In genomic region chr2:97997774-97998392, GRCh38 we compare ENCODE assay signal across 16 cellular contexts. TPM values are rescaled to one million over a fixed set of nuclear protein-coding genes. Genes with fewer than 3 reads are reported as not detected.
DNase-seq lines count a peak whose midpoint lies in the region; ATAC-seq, FAIRE-seq and TF ChIP-seq lines count a peak whose summit lies in the region.
"Had no signal": no experiment of that assay in that cellular context is flagged by ENCODE, and none has a peak within 500 bp of the region (broad histone marks: within the 10 kb centered on the region; RNA-seq: fewer than 3 reads in every experiment).

No MANE protein-coding gene starts in this region.

- H3K36me3 ChIP-seq in keratinocyte (ENCODE audit: control insufficient read depth in 2 of 2, extremely low read depth in 1 of 2, insufficient read depth in 2 of 2, low read length in 2 of 2) (no peaks in the 10 kb centered on the region), PC-9 (ENCODE audit: low read depth) (no peaks in the 10 kb centered on the region)

- H3K4me1 ChIP-seq in keratinocyte (ENCODE audit: control insufficient read depth, extremely low read depth, insufficient read depth, low read length) = peaks cover 20% of the 10 kb centered on the region
- peaks cover 22% of the 10 kb centered on the region for H3K4me1 ChIP-seq in PC-9 (replicated peaks; ENCODE audit: insufficient read depth)

- peaks cover 2% of the 10 kb centered on the region for H4K20me1 ChIP-seq in keratinocyte (ENCODE audit: control insufficient read depth, extremely low read depth, insufficient read depth, low read length)
- 0 out of 2 replicates have a peak, but pooled peaks cover 3% of the 10 kb centered on the region for H4K20me1 ChIP-seq in PC-9 (ENCODE audit: insufficient read depth)

- intact Hi-C loops in PC-9 (cut with micrococcal nuclease; ENCODE audit: unreplicated experiment) = loop anchor here (5.0 kb wide), 1 partner anchor 46 kb away; no protein-coding TSS in a partner anchor

- BruUV-seq in PC-9 (replicated peaks; lab: Mats Ljungman, UMichigan) = no TSS peak

- DNase-seq in DMS79 (lab: John Stamatoyannopoulos, UW) = peak; percentile 57
- peak; percentile 98 for DNase-seq in NCI-H146 treated with DMSO at 0.1 percent for 48 hours (lab: John Stamatoyannopoulos, UW; ENCODE audit: unreplicated experiment)
- DNase-seq in NCI-H526 treated with DMSO at 0.1 percent for 48 hours (lab: John Stamatoyannopoulos, UW) = peak; percentile 87
- DNase-seq in keratinocyte (ENCODE audit: low read depth, low spot score) = no peak
- no peak for DNase-seq in PC-9
- no peak for DNase-seq in activated CD8-positive, alpha-beta memory T cell treated with anti-CD3 and anti-CD28 coated beads, Interleukin-2, amount 10 ng/mL, durations not matched to agents 7 days and 5 days
- DNase-seq: activated CD8-positive, alpha-beta T cell treated with anti-CD3 and anti-CD28 coated beads for 36 hours; activated effector memory CD4-positive, alpha-beta T cell treated with anti-CD3 and anti-CD28 coated beads, Interleukin-2, amount 50 U/mL, for 16 hours; GOT3; stimulated activated naive CD4-positive, alpha-beta T cell had no signal

- dilution Hi-C loops in keratinocyte (cut with MboI; ENCODE audit: extremely low pct_ligation_motif_present, low sequenced_read_pairs) = no loop called here

- H3K9me1 ChIP-seq in keratinocyte (ENCODE audit: control insufficient read depth, extremely low read depth, insufficient read depth, low read length) = no peaks in the 10 kb centered on the region

- no peaks in the 10 kb centered on the region for H3K9me2 ChIP-seq in PC-9 (ENCODE audit: insufficient read depth)

- H3K27me3 ChIP-seq in keratinocyte (ENCODE audit: control insufficient read depth, extremely low read depth, insufficient read depth, low read length) = no peaks in the 10 kb centered on the region
- no peaks in the 10 kb centered on the region for H3K27me3 ChIP-seq in PC-9 (ENCODE audit: insufficient read depth, low read depth)

- H2AFZ ChIP-seq in keratinocyte (ENCODE audit: control insufficient read depth, low read length) = no peak overlapping the region
- no peak overlapping the region for H2AFZ ChIP-seq in PC-9

- H3K9me3 ChIP-seq in keratinocyte (ENCODE audit: control insufficient read depth, low read depth, low read length) (no peaks in the 10 kb centered on the region), PC-9 (ENCODE audit: insufficient read depth, low read depth) (no peaks in the 10 kb centered on the region)

- H3K27ac ChIP-seq in keratinocyte (ENCODE audit: control insufficient read depth, insufficient read depth, low read length) (no peak overlapping the region), PC-9 (no peak overlapping the region)

- no peak overlapping the region for H3K4me2 ChIP-seq in keratinocyte (ENCODE audit: control insufficient read depth, extremely low read depth, insufficient read depth, low read depth, low read length)
- H3K4me2 ChIP-seq in PC-9 = no peak overlapping the region

- no peak overlapping the region for H3K27ac Mint-ChIP-seq in activated CD8-positive, alpha-beta memory T cell treated with anti-CD3 and anti-CD28 coated beads, Interleukin-2, amount 10 ng/mL, durations not matched to agents 7 days and 5 days
- H3K27ac Mint-ChIP-seq: activated CD8-positive, alpha-beta T cell treated with anti-CD3 and anti-CD28 coated beads for 36 hours had no signal

- peaks cover 20% of the 10 kb centered on the region for H3K4me1 Mint-ChIP-seq in activated CD8-positive, alpha-beta memory T cell treated with anti-CD3 and anti-CD28 coated beads, Interleukin-2, amount 10 ng/mL, durations not matched to agents 7 days and 5 days

- TF ChIP-seq CTCF in keratinocyte (optimal IDR thresholded peaks at IDR 0.05 in 1 of 3, IDR thresholded peaks at IDR 0.05 in 1 of 3, conservative IDR thresholded peaks at IDR 0.05 in 1 of 3; ENCODE audit: extremely low read depth in 1 of 3, insufficient read depth in 2 of 3, low read length in 3 of 3) (no peak), PC-9 (conservative IDR thresholded peaks at IDR 0.05) (no peak)

- H3K36me3 Mint-ChIP-seq in activated CD8-positive, alpha-beta memory T cell treated with anti-CD3 and anti-CD28 coated beads, Interleukin-2, amount 10 ng/mL, durations not matched to agents 7 days and 5 days = no peaks in the 10 kb centered on the region

- H3K4me3 Mint-ChIP-seq in activated CD8-positive, alpha-beta memory T cell treated with anti-CD3 and anti-CD28 coated beads, Interleukin-2, amount 10 ng/mL, durations not matched to agents 7 days and 5 days = no peak overlapping the region
- H3K4me3 Mint-ChIP-seq: activated CD8-positive, alpha-beta T cell treated with anti-CD3 and anti-CD28 coated beads for 36 hours had no signal

- CTCF ChIA-PET in PC-9 (lab: Charles Lee) = no interaction called here
- CTCF ChIA-PET in activated CD8-positive, alpha-beta memory T cell treated with anti-CD3 and anti-CD28 coated beads, Interleukin-2, amount 10 ng/mL, durations not matched to agents 7 days and 5 days (lab: Charles Lee) = no interaction called here

- FAIRE-seq in keratinocyte (lab: Jason Lieb, UNC) = peak; percentile 79
- FAIRE-seq: HTR-8/SVneo, TTC549, urothelium cell line had no signal

- POLR2A ChIA-PET in PC-9 (lab: Charles Lee; ENCODE audit: unreplicated experiment) = no interaction called here

- no peak for ATAC-seq in SK-N-SH treated with all-trans-retinoic acid at 6 μM for 48 hours
- ATAC-seq in GM21717 (IDR thresholded peaks at IDR 0.05; ENCODE audit: unreplicated experiment) = no peak
- ATAC-seq in activated CD8-positive, alpha-beta memory T cell treated with anti-CD3 and anti-CD28 coated beads, Interleukin-2, amount 10 ng/mL, durations not matched to agents 7 days and 5 days = no peak
- ATAC-seq: activated CD8-positive, alpha-beta T cell treated with anti-CD3 and anti-CD28 coated beads for 36 hours; left lobe of liver had no signal

- no peak overlapping the region for H3K9ac ChIP-seq in keratinocyte (ENCODE audit: control insufficient read depth, extremely low read depth, insufficient read depth, low read length)

- no peak overlapping the region for H3K4me3 ChIP-seq in keratinocyte (ENCODE audit: control insufficient read depth in 2 of 3, extremely low read depth in 1 of 3, insufficient read depth in 2 of 3, low read depth in 1 of 3, low read length in 3 of 3)
- no peak overlapping the region for H3K4me3 ChIP-seq in PC-9

- 0 out of 2 replicates have a peak, but pooled peaks cover 3% of the 10 kb centered on the region for H3F3A ChIP-seq in PC-9 (ENCODE audit: insufficient read depth, low read depth)

- H3K9me3 Mint-ChIP-seq in activated CD8-positive, alpha-beta memory T cell treated with anti-CD3 and anti-CD28 coated beads, Interleukin-2, amount 10 ng/mL, durations not matched to agents 7 days and 5 days (ENCODE audit: low read depth) = no peaks in the 10 kb centered on the region
- H3K9me3 Mint-ChIP-seq: activated CD8-positive, alpha-beta T cell treated with anti-CD3 and anti-CD28 coated beads for 36 hours had no signal

- peaks cover 4% of the 10 kb centered on the region for H3K27me3 Mint-ChIP-seq in activated CD8-positive, alpha-beta memory T cell treated with anti-CD3 and anti-CD28 coated beads, Interleukin-2, amount 10 ng/mL, durations not matched to agents 7 days and 5 days
- H3K27me3 Mint-ChIP-seq: activated CD8-positive, alpha-beta T cell treated with anti-CD3 and anti-CD28 coated beads for 36 hours had no signal

- peaks cover 20% of the 10 kb centered on the region for H3K79me2 ChIP-seq in keratinocyte (ENCODE audit: control insufficient read depth, insufficient read depth, low read length)
- H3K79me2 ChIP-seq in PC-9 (ENCODE audit: low read depth) = peaks cover 23% of the 10 kb centered on the region

TF ChIP-seq in SK-N-SH treated with all-trans-retinoic acid at 6 μM for 48 hours, 23 proteins besides CTCF, POLR2A, EP300 and RAD21 (continues in another document):
- no peak for TF ChIP-seq PATZ1 (CRISPR knock-in tag; IDR thresholded peaks at IDR 0.05; ENCODE audit: borderline replicate concordance)
- TF ChIP-seq ARNTL (CRISPR knock-in tag; IDR thresholded peaks at IDR 0.05; ENCODE audit: borderline replicate concordance, low read depth) = no peak
- TF ChIP-seq ZFP3 (CRISPR knock-in tag; IDR thresholded peaks at IDR 0.05) = no peak
- no peak for TF ChIP-seq CREB5 (CRISPR knock-in tag; IDR thresholded peaks at IDR 0.05; ENCODE audit: low read depth)

RNA-seq across cellular contexts. Expression of gene TMEM131, which starts 2.1 kb away (rescaled TPM):
- polyA plus RNA-seq in keratinocyte = 16.7 to 25.5 TPM (median 23.4 TPM) in 3 replicates
- polyA plus RNA-seq in keratinocyte (2011; ENCODE audit: low read depth) = 12.7 TPM
- polyA plus RNA-seq in keratinocyte (2011; cell fraction: cytosol; rRNA removed) = 8.6 and 13.5 TPM in 2 replicates
- polyA plus RNA-seq in keratinocyte (2011; cell fraction: nucleus; rRNA removed) = 75.9 and 76.7 TPM in 2 replicates
- 14.5 and 27.6 TPM in 2 replicates for polyA plus RNA-seq in keratinocyte (2012; ENCODE audit: low replicate concordance)
- 39.2 to 66.1 TPM (median 53.3 TPM) in 3 replicates for polyA minus RNA-seq in keratinocyte
- 19.2 TPM for polyA minus RNA-seq in keratinocyte (2011; cell fraction: cytosol; rRNA and poly(A)+ RNA removed)
- polyA minus RNA-seq in keratinocyte (2011; cell fraction: nucleus; rRNA and poly(A)+ RNA removed) = 81.8 and 158 TPM in 2 replicates
- total RNA-seq in PC-9 (2021) = 22.8 and 29.6 TPM in 2 replicates
- 10 to 100 TPM; 31.2 to 33.4 TPM for total RNA-seq in activated CD8-positive, alpha-beta memory T cell treated with anti-CD3 and anti-CD28 coated beads, Interleukin-2, amount 10 ng/mL, durations not matched to agents 7 days and 5 days

Comparison
In these comparisons a context has a peak if more than half of its experiments do, and no peak if none do; other contexts are left out.
1. DNase-seq: peak in DMS79 (single experiment), NCI-H146 treated with DMSO at 0.1 percent for 48 hours (single experiment) and NCI-H526 treated with DMSO at 0.1 percent for 48 hours (single experiment); none in keratinocyte (single experiment), PC-9 (0 of 2) and activated CD8-positive, alpha-beta memory T cell treated with anti-CD3 and anti-CD28 coated beads, Interleukin-2, amount 10 ng/mL, durations not matched to agents 7 days and 5 days (single experiment).